ENCODE assay signal across 8 cellular contexts in the genomic region with DNA sequence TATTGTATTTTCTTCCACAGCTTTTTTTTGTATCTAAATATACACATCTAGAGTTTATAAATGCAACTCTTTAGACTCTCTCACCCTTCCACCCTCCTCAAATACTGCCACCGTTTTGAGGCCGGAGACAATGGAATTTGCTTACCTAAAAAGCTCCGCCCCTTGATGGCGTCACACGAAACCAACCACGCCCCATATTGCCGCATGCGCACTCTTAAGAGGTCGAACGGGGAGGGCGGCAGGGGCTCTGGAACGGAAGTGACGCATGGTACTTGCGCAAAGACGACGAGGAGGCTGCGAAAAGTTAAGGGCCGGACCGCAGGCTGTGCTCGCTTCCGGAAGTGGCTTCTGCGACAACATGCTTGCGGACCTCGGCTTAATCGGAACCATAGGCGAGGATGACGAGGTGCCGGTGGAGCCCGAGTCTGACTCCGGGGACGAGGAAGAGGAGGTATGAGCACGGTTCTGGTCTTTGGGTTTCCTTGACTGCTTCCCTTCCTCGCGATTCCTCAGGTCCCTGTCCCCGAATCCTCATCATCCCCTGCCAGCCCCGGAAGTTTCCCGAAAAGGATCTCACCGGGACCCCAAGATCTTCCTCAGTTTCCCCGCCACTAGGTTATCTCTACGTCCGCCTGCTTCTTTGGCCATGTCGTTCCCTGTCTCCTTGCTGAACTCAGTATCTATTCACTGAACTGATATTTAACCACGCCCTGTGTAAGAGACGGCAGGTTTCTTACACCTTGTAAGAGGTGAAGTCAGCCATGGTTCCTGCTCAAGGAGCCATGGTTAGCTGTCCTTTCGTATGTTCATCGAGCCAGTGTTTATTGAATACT. TPM values are rescaled to one million over a fixed set of nuclear protein-coding genes. Genes with fewer than 3 reads are reported as not detected.
DNase-seq lines count a peak whose midpoint lies in the region; ATAC-seq and TF ChIP-seq lines count a peak whose summit lies in the region.

A gene with protein sequence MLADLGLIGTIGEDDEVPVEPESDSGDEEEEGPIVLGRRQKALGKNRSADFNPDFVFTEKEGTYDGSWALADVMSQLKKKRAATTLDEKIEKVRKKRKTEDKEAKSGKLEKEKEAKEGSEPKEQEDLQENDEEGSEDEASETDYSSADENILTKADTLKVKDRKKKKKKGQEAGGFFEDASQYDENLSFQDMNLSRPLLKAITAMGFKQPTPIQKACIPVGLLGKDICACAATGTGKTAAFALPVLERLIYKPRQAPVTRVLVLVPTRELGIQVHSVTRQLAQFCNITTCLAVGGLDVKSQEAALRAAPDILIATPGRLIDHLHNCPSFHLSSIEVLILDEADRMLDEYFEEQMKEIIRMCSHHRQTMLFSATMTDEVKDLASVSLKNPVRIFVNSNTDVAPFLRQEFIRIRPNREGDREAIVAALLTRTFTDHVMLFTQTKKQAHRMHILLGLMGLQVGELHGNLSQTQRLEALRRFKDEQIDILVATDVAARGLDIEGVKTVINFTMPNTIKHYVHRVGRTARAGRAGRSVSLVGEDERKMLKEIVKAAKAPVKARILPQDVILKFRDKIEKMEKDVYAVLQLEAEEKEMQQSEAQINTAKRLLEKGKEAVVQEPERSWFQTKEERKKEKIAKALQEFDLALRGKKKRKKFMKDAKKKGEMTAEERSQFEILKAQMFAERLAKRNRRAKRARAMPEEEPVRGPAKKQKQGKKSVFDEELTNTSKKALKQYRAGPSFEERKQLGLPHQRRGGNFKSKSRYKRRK (plus strand): TSS at position 326 of the 833 bp plus-strand sequence. CDS start 33 bp downstream, at position 359.

- H3K4me1 ChIP-seq in CD4-positive, alpha-beta memory T cell (ENCODE audit: insufficient read depth, low read length): peaks cover 30% of the 10 kb centered on the region
- H3K4me1 ChIP-seq in lower lobe of right lung: peaks cover 21% of the 10 kb centered on the region

- POLR2A ChIA-PET in CD4-positive, alpha-beta memory T cell (lab: Charles Lee; ENCODE audit: partially characterized antibody): interaction anchor here (0.6 to 2.2 kb wide), 13 partner anchors 14 to 173 kb away, joined by 3 to 16 read pairs (median 5); a partner anchor contains a TSS

- peak within 1 kb of the TSS; percentile 90 to 100 (median 95) for H3K4me3 Mint-ChIP-seq in CD4-positive, alpha-beta memory T cell

- no peaks in the 10 kb centered on the region for H3K9me3 ChIP-seq in CD4-positive, alpha-beta memory T cell (ENCODE audit: control insufficient read depth in 1 of 2, low read length in 2 of 2)
- H3K9me3 ChIP-seq in lower lobe of right lung: no peaks in the 10 kb centered on the region

- intact Hi-C loops in CD4-positive, alpha-beta memory T cell (cut with micrococcal nuclease): loop anchor here (1.0 to 2.0 kb wide), 4 partner anchors 31 to 181 kb away; a partner anchor contains a TSS
- intact Hi-C loops in lower lobe of right lung (cut with DNase I): loop anchor here (10.0 kb wide), 1 partner anchor 85 kb away; no protein-coding TSS in a partner anchor

- CTCF ChIA-PET in CD4-positive, alpha-beta memory T cell (lab: Charles Lee; ENCODE audit: partially characterized antibody): interaction anchor here (0.7 to 7.1 kb wide), 8 partner anchors 12 to 104 kb away, joined by 3 to 237 read pairs (median 4); no protein-coding TSS in a partner anchor

- H3K9me3 Mint-ChIP-seq in CD4-positive, alpha-beta memory T cell: peaks cover 0 to 1% (median 0%) of the 10 kb centered on the region in 8 donors

- H3K27ac Mint-ChIP-seq in CD4-positive, alpha-beta memory T cell: peak within 1 kb of the TSS; percentile 85 to 100 (median 99)

- H3K36me3 ChIP-seq in CD4-positive, alpha-beta memory T cell (ENCODE audit: insufficient read depth, low read length): peaks cover 23% of the 10 kb centered on the region
- peaks cover 33% of the 10 kb centered on the region for H3K36me3 ChIP-seq in lower lobe of right lung

- H3K4me1 Mint-ChIP-seq in CD4-positive, alpha-beta memory T cell: peaks cover 18 to 39% (median 26%) of the 10 kb centered on the region in 4 donors

- peak within 1 kb of the TSS; percentile 83 to 87 for H3K4me3 ChIP-seq in CD4-positive, alpha-beta memory T cell (ENCODE audit: low read length in 2 of 2)
- H3K4me3 ChIP-seq in lower lobe of right lung: peak within 1 kb of the TSS; percentile 95

- no peak for TF ChIP-seq CTCF in lower lobe of right lung (IDR thresholded peaks at IDR 0.05)

- ATAC-seq in GM19463 (IDR thresholded peaks at IDR 0.05; ENCODE audit: unreplicated experiment) (peak; percentile 93), lower lobe of right lung (peak; percentile 96 to 98)

- H3K27ac ChIP-seq in CD4-positive, alpha-beta memory T cell (ENCODE audit: low read depth, low read length): peak within 1 kb of the TSS; percentile 94
- H3K27ac ChIP-seq in lower lobe of right lung: peak within 1 kb of the TSS; percentile 90

- peak; percentile 97 to 98 (median 97) for DNase-seq in CD4-positive, alpha-beta memory T cell
- DNase-seq in HS-27A (ENCODE audit: low read depth): peak; percentile 99
- peak; percentile 81 for DNase-seq in NK-92 (lab: John Stamatoyannopoulos, UW; ENCODE audit: unreplicated experiment)
- peak; percentile 91 to 92 for DNase-seq in activated CD8-positive, alpha-beta memory T cell treated with anti-CD3 and anti-CD28 coated beads for 1 hour (ENCODE audit: extremely low read depth in 1 of 2, low read depth in 1 of 2)
- DNase-seq in effector CD4-positive, alpha-beta T cell: peak; percentile 94
- DNase-seq in lower lobe of right lung: peak; percentile 97
- DNase-seq in stimulated activated CD4-positive, alpha-beta T cell treated with anti-CD3 and anti-CD28 coated beads, TNF-alpha, amount 100 ng/mL, for 24 hours (ENCODE audit: low read depth in 3 of 3): peak; percentile 92 to 97 (median 94)

- H3K27me3 ChIP-seq in CD4-positive, alpha-beta memory T cell (ENCODE audit: insufficient read depth, low read length): no peaks in the 10 kb centered on the region
- H3K27me3 ChIP-seq in lower lobe of right lung (ENCODE audit: low read depth): no peaks in the 10 kb centered on the region

- no peaks in the 10 kb centered on the region for H3K27me3 Mint-ChIP-seq in CD4-positive, alpha-beta memory T cell

- peaks cover 16 to 34% of the 10 kb centered on the region in 2 donors for H3K36me3 Mint-ChIP-seq in CD4-positive, alpha-beta memory T cell

RNA-seq across cellular contexts. Expression of the gene that starts here (rescaled TPM):
- 10 to 100 TPM; 60.3 to 60.4 TPM for total RNA-seq in CD4-positive, alpha-beta memory T cell
- 10 to 100 TPM; 21.6 to 47.1 TPM for polyA plus RNA-seq in CD4-positive, alpha-beta memory T cell
- 27.8 TPM for total RNA-seq in lower lobe of right lung

Comparison
In these comparisons a context has a peak if more than half of its experiments do, and no peak if none do; other contexts are left out.
1. Peak in every context shown above with its lines: DNase-seq, ATAC-seq, H3K4me3 ChIP-seq and H3K27ac ChIP-seq.